Comparison of ENCODE assay signal across 12 cellular contexts in the genomic region with DNA sequence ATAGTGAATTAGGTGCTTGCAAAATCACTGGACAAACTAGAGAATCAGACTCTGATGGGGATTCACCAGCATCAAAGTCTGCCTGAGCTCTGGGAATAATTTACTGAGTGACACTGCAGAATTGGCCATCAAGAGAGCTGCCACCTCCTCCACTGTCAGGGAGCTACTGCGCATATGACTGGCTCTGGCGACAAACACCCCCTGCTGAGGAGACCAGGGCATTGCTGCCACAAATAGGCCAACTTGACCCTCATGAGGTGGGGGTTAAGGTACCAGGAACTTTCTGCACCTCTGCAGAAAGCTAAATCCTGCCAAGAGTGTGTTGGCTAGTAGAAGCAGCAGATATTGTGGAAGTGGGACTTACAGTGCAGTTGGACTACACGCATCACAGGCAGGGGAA.
"Had no signal": no experiment of that assay in that cellular context is flagged by ENCODE, and none has a peak within 500 bp of the region (broad histone marks: within the 10 kb centered on the region; RNA-seq: fewer than 3 reads in every experiment).

No MANE protein-coding gene starts in this region.

- H3K27ac Mint-ChIP-seq: effector memory CD8-positive, alpha-beta T cell; stimulated activated effector memory CD8-positive, alpha-beta T cell treated with anti-CD3 and anti-CD28 coated beads, Interleukin-12 subunit alpha, Interleukin-12 subunit beta, amount 100 ng/mL, for 72 hours had no signal

- H3K27me3 Mint-ChIP-seq: effector memory CD8-positive, alpha-beta T cell had no signal

- H3K27ac ChIP-seq: epithelial cell of prostate, gastroesophageal sphincter had no signal

- H3K4me1 Mint-ChIP-seq: stimulated activated effector memory CD8-positive, alpha-beta T cell treated with anti-CD3 and anti-CD28 coated beads, Interleukin-12 subunit alpha, Interleukin-12 subunit beta, amount 100 ng/mL, for 72 hours had no signal

- H3K27me3 ChIP-seq: gastroesophageal sphincter had no signal

- ATAC-seq: activated CD4-positive, CD25-positive, alpha-beta regulatory T cell treated with anti-CD3 and anti-CD28 coated beads, Interleukin-2, amount 50 U/mL, for 24 hours; effector memory CD8-positive, alpha-beta T cell; gastroesophageal sphincter; stimulated activated effector memory CD8-positive, alpha-beta T cell treated with anti-CD3 and anti-CD28 coated beads, Interleukin-12 subunit alpha, Interleukin-12 subunit beta, amount 100 ng/mL, for 72 hours had no signal

- H3K9me3 Mint-ChIP-seq: effector memory CD8-positive, alpha-beta T cell; stimulated activated effector memory CD8-positive, alpha-beta T cell treated with anti-CD3 and anti-CD28 coated beads, Interleukin-12 subunit alpha, Interleukin-12 subunit beta, amount 100 ng/mL, for 72 hours had no signal

- H3K36me3 Mint-ChIP-seq: stimulated activated effector memory CD8-positive, alpha-beta T cell treated with anti-CD3 and anti-CD28 coated beads, Interleukin-12 subunit alpha, Interleukin-12 subunit beta, amount 100 ng/mL, for 72 hours had no signal

- DNase-seq: activated CD4-positive, alpha-beta T cell treated with anti-CD3 and anti-CD28 coated beads, Interleukin-2, amount 50 U/mL, for 1 hour; activated CD8-positive, alpha-beta memory T cell treated with anti-CD3 and anti-CD28 coated beads for 24 hours; activated naive CD4-positive, alpha-beta T cell treated with Interleukin-2 at 50 U/mL for 16 hours; anterior cingulate cortex; dermis blood vessel endothelial cell; effector memory CD8-positive, alpha-beta T cell; stimulated activated CD4-positive, alpha-beta T cell treated with anti-CD3 and anti-CD28 coated beads, Interleukin-2, amount 100 ng/mL, for 24 hours had no signal

- H3K4me3 ChIP-seq: gastroesophageal sphincter had no signal

- H3K9me3 ChIP-seq: gastroesophageal sphincter had no signal

- H3K4me3 Mint-ChIP-seq: effector memory CD8-positive, alpha-beta T cell; neural crest cell; stimulated activated effector memory CD8-positive, alpha-beta T cell treated with anti-CD3 and anti-CD28 coated beads, Interleukin-12 subunit alpha, Interleukin-12 subunit beta, amount 100 ng/mL, for 72 hours had no signal
